Comparison of ENCODE assay signal across 1 cellular context in genomic region chr17:57553991-57554825, GRCh38.
A peak's percentile ranks its signal among the peaks of the same experiment; 100 is the strongest.
TF ChIP-seq lines count a peak whose summit lies in the region.

No MANE protein-coding gene starts in this region.

TF ChIP-seq in SK-N-SH, 30 proteins besides CTCF, POLR2A, EP300 and RAD21 (continued from another document):
- no peak for TF ChIP-seq ZBTB33 (IDR thresholded peaks at IDR 0.05; ENCODE audit: borderline replicate concordance, low read depth)
- TF ChIP-seq USF1 (IDR thresholded peaks at IDR 0.05; ENCODE audit: borderline replicate concordance, low read depth): no peak
- TF ChIP-seq REST (IDR thresholded peaks at IDR 0.05; ENCODE audit: low read depth, low read length): no peak
- TF ChIP-seq JUND (IDR thresholded peaks at IDR 0.05): no peak
- TF ChIP-seq ELF1 (IDR thresholded peaks at IDR 0.05): no peak
- peak; percentile 72; the same call in 1 of the 2 replicates for TF ChIP-seq RFX5 (IDR thresholded peaks at IDR 0.05; ENCODE audit: low read length)
- no peak for TF ChIP-seq TCF12 (IDR thresholded peaks at IDR 0.05)
- no peak for TF ChIP-seq EZH2phosphoT487 (IDR thresholded peaks at IDR 0.05; ENCODE audit: borderline replicate concordance, low read depth)
- TF ChIP-seq NRF1 (IDR thresholded peaks at IDR 0.05; ENCODE audit: low read depth, low read length): no peak
- no peak for TF ChIP-seq TEAD4 (IDR thresholded peaks at IDR 0.05; ENCODE audit: borderline replicate concordance, insufficient read depth)
- no peak for TF ChIP-seq FOSL2 (IDR thresholded peaks at IDR 0.05; ENCODE audit: borderline replicate concordance, low read depth)
- no peak for TF ChIP-seq MEF2A (IDR thresholded peaks at IDR 0.05; ENCODE audit: borderline replicate concordance, low read depth)
- TF ChIP-seq FOXJ3 (CRISPR knock-in tag; IDR thresholded peaks at IDR 0.05): 0 out of 2 replicates have a peak, but pooled peaks have one; percentile 41
- TF ChIP-seq IRF3 (IDR thresholded peaks at IDR 0.05; ENCODE audit: low read depth, low read length): no peak
- no peak for TF ChIP-seq TAF1 (IDR thresholded peaks at IDR 0.05; ENCODE audit: borderline replicate concordance, low read depth, low read length)
- TF ChIP-seq POLR2AphosphoS5 (IDR thresholded peaks at IDR 0.05; ENCODE audit: low read depth, low read length): no peak
- 0 out of 2 replicates have a peak, but pooled peaks have one; percentile 7 for TF ChIP-seq RCOR1 (IDR thresholded peaks at IDR 0.05; ENCODE audit: low read length)
